In genomic region chr9:14993061-14993800, GRCh38 we compare ENCODE assay signal across 8 cellular contexts.
DNase-seq lines count a peak whose midpoint lies in the region; TF ChIP-seq lines count a peak whose summit lies in the region.

No MANE protein-coding gene starts in this region.

- peak overlapping the region; percentile 71 for H3K4me3 ChIP-seq in brain microvascular endothelial cell (ENCODE audit: low read depth, low read length)

- no peak for TF ChIP-seq CTCF in brain microvascular endothelial cell (IDR thresholded peaks at IDR 0.05; ENCODE audit: low read depth, low read length, missing control alignments)

- no peaks in the 10 kb centered on the region for H3K36me3 ChIP-seq in brain microvascular endothelial cell (replicated peaks)

- H3K27ac ChIP-seq in brain microvascular endothelial cell, result no peak overlapping the region

- in situ Hi-C loops in KBM-7 (cut with MboI; ENCODE audit: low pct_unique_long_range_greater_than_20kb, low sequenced_read_pairs) (no loop called here), brain microvascular endothelial cell (cut with HindIII; ENCODE audit: low pct_ligation_motif_present, low sequenced_read_pairs) (no loop called here), ACHN (cut with HindIII; ENCODE audit: low pct_ligation_motif_present, low pct_unique_long_range_greater_than_20kb, low sequenced_read_pairs) (no loop called here)

- DNase-seq in COLO829 (ENCODE audit: low spot score) (peak; percentile 85), KBM-7 (peak; percentile 24), T-helper 9 cell (peak; percentile 22), brain microvascular endothelial cell (peak; percentile 85), iPS DF 19.7 (ENCODE audit: low read depth, low spot score) (peak; percentile 67), putamen (ENCODE audit: low spot score) (peak; percentile 81), SW480 (ENCODE audit: low spot score) (no peak), ACHN (no peak)

- no peaks in the 10 kb centered on the region for H3K27me3 ChIP-seq in brain microvascular endothelial cell (replicated peaks)

Comparison
In these comparisons a context has a peak if more than half of its experiments do, and no peak if none do; other contexts are left out.
1. DNase-seq: peak in COLO829 (single experiment), KBM-7 (single experiment), T-helper 9 cell (single experiment), brain microvascular endothelial cell (single experiment), iPS DF 19.7 (single experiment) and putamen (single experiment); none in SW480 (single experiment) and ACHN (single experiment).